In the genomic region with DNA sequence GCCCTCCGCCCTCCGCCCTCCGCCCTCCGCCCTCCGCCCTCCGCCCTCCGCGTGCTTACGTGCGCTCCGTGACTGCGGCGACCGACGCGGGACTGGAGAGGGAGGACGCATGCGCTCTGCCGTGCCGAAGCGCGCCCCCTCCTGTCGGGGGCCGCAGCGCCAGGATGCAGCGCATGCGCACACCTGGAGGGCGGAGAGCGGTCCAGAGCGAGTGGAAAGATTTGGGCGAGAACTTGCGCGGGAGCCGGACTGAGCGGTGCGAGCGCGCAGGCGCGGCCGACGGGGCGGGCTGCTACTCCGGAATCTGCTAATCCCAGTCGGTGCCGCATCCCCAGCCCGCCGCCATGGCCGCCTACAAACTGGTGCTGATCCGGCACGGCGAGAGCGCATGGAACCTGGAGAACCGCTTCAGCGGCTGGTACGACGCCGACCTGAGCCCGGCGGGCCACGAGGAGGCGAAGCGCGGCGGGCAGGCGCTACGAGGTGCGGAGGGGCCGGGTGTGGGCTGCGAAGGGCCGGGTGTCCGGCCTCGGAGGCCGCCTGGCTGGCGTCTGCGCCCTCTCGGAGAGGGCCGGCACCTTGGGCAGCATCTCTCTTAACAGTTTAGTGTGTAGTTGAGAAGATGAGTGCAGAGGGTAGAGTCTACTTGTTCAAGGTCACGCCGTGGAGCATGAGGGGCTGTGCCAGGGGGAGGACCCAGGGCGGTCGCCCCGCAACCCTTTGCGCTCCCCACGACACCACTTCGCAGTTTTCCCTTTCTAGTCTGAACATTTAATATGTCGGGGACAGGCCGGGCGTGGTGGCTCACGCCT, we compare ENCODE assay signal across 1 cellular context.
TF ChIP-seq lines count a peak whose summit lies in the region.

A gene (plus strand): TSS at position 228 of the 812 bp plus-strand sequence. CDS start 117 bp downstream, at position 345.

TF ChIP-seq in HepG2, 621 proteins besides CTCF, POLR2A, EP300 and RAD21 (continued from another document and continues in another):
- TF ChIP-seq, protein P1, sequence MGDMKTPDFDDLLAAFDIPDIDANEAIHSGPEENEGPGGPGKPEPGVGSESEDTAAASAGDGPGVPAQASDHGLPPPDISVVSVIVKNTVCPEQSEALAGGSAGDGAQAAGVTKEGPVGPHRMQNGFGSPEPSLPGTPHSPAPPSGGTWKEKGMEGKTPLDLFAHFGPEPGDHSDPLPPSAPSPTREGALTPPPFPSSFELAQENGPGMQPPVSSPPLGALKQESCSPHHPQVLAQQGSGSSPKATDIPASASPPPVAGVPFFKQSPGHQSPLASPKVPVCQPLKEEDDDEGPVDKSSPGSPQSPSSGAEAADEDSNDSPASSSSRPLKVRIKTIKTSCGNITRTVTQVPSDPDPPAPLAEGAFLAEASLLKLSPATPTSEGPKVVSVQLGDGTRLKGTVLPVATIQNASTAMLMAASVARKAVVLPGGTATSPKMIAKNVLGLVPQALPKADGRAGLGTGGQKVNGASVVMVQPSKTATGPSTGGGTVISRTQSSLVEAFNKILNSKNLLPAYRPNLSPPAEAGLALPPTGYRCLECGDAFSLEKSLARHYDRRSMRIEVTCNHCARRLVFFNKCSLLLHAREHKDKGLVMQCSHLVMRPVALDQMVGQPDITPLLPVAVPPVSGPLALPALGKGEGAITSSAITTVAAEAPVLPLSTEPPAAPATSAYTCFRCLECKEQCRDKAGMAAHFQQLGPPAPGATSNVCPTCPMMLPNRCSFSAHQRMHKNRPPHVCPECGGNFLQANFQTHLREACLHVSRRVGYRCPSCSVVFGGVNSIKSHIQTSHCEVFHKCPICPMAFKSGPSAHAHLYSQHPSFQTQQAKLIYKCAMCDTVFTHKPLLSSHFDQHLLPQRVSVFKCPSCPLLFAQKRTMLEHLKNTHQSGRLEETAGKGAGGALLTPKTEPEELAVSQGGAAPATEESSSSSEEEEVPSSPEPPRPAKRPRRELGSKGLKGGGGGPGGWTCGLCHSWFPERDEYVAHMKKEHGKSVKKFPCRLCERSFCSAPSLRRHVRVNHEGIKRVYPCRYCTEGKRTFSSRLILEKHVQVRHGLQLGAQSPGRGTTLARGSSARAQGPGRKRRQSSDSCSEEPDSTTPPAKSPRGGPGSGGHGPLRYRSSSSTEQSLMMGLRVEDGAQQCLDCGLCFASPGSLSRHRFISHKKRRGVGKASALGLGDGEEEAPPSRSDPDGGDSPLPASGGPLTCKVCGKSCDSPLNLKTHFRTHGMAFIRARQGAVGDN (CRISPR knock-in tag; IDR thresholded peaks at IDR 0.05) = peak; percentile 90
- TF ChIP-seq ZNF772 (CRISPR knock-in tag; IDR thresholded peaks at IDR 0.05) = peak; percentile 16; the same call in 1 of the 2 replicates
- no peak for TF ChIP-seq ELF4 (CRISPR knock-in tag; IDR thresholded peaks at IDR 0.05; ENCODE audit: borderline replicate concordance)
- peak; percentile 76 for TF ChIP-seq SAP130 (CRISPR knock-in tag; IDR thresholded peaks at IDR 0.05; ENCODE audit: low read depth)
- TF ChIP-seq, protein P2, sequence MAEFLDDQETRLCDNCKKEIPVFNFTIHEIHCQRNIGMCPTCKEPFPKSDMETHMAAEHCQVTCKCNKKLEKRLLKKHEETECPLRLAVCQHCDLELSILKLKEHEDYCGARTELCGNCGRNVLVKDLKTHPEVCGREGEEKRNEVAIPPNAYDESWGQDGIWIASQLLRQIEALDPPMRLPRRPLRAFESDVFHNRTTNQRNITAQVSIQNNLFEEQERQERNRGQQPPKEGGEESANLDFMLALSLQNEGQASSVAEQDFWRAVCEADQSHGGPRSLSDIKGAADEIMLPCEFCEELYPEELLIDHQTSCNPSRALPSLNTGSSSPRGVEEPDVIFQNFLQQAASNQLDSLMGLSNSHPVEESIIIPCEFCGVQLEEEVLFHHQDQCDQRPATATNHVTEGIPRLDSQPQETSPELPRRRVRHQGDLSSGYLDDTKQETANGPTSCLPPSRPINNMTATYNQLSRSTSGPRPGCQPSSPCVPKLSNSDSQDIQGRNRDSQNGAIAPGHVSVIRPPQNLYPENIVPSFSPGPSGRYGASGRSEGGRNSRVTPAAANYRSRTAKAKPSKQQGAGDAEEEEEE (CRISPR knock-in tag; IDR thresholded peaks at IDR 0.05; ENCODE audit: borderline replicate concordance) = no peak
- TF ChIP-seq ZMYM4 (CRISPR knock-in tag; IDR thresholded peaks at IDR 0.05) = peak; percentile 76; the same call in 1 of the 2 replicates
- TF ChIP-seq, protein P3, sequence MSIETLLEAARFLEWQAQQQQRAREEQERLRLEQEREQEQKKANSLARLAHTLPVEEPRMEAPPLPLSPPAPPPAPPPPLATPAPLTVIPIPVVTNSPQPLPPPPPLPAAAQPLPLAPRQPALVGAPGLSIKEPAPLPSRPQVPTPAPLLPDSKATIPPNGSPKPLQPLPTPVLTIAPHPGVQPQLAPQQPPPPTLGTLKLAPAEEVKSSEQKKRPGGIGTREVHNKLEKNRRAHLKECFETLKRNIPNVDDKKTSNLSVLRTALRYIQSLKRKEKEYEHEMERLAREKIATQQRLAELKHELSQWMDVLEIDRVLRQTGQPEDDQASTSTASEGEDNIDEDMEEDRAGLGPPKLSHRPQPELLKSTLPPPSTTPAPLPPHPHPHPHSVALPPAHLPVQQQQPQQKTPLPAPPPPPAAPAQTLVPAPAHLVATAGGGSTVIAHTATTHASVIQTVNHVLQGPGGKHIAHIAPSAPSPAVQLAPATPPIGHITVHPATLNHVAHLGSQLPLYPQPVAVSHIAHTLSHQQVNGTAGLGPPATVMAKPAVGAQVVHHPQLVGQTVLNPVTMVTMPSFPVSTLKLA (IDR thresholded peaks at IDR 0.05) = peak; percentile 42
- TF ChIP-seq TSC22D2 (CRISPR knock-in tag; IDR thresholded peaks at IDR 0.05; ENCODE audit: borderline replicate concordance) = no peak
- peak; percentile 7; the same call in 1 of the 2 replicates for TF ChIP-seq FOSL2 (CRISPR knock-in tag; IDR thresholded peaks at IDR 0.05)
- no peak for TF ChIP-seq TCF7 (IDR thresholded peaks at IDR 0.05; ENCODE audit: low read depth)
- TF ChIP-seq, protein P4, sequence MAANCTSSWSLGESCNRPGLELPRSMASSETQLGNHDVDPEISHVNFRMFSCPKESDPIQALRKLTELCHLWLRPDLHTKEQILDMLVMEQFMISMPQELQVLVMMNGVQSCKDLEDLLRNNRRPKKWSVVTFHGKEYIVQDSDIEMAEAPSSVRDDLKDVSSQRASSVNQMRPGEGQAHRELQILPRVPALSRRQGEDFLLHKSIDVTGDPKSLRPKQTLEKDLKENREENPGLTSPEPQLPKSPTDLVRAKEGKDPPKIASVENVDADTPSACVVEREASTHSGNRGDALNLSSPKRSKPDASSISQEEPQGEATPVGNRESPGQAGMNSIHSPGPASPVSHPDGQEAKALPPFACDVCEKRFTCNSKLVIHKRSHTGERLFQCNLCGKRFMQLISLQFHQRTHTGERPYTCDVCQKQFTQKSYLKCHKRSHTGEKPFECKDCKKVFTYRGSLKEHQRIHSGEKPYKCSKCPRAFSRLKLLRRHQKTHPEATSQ (CRISPR knock-in tag; IDR thresholded peaks at IDR 0.05; ENCODE audit: borderline replicate concordance) = 0 out of 2 replicates have a peak, but pooled peaks have one; percentile 54
- TF ChIP-seq FOXA3 (CRISPR knock-in tag; IDR thresholded peaks at IDR 0.05) = peak; percentile 23; the same call in 1 of the 2 replicates
- peak; percentile 72; the same call in 1 of the 2 replicates for TF ChIP-seq MYC (CRISPR knock-in tag; IDR thresholded peaks at IDR 0.05; ENCODE audit: borderline replicate concordance)
- no peak for TF ChIP-seq NR2F6 (IDR thresholded peaks at IDR 0.05)
- TF ChIP-seq NR2F6 (CRISPR knock-in tag; IDR thresholded peaks at IDR 0.05) = peak; percentile 62; the same call in 1 of the 2 replicates
- TF ChIP-seq ZNF550 (CRISPR knock-in tag; IDR thresholded peaks at IDR 0.05; ENCODE audit: borderline replicate concordance) = no peak
- peak; percentile 49; the same call in 1 of the 2 replicates for TF ChIP-seq ZNF768 (CRISPR knock-in tag; IDR thresholded peaks at IDR 0.05)
- peak; percentile 55; the same call in 1 of the 2 replicates for TF ChIP-seq ZFAT (CRISPR knock-in tag; conservative IDR thresholded peaks at IDR 0.05)
- TF ChIP-seq GATAD2A (CRISPR knock-in tag; IDR thresholded peaks at IDR 0.05) = peak; percentile 32; the same call in 1 of the 2 replicates
- peak; percentile 70; the same call in 1 of the 2 replicates for TF ChIP-seq ZNF547 (CRISPR knock-in tag; IDR thresholded peaks at IDR 0.05)
- peak; percentile 62; the same call in 1 of the 2 replicates for TF ChIP-seq ZNF724P (CRISPR knock-in tag; IDR thresholded peaks at IDR 0.05; ENCODE audit: borderline replicate concordance)
- TF ChIP-seq, protein P5, sequence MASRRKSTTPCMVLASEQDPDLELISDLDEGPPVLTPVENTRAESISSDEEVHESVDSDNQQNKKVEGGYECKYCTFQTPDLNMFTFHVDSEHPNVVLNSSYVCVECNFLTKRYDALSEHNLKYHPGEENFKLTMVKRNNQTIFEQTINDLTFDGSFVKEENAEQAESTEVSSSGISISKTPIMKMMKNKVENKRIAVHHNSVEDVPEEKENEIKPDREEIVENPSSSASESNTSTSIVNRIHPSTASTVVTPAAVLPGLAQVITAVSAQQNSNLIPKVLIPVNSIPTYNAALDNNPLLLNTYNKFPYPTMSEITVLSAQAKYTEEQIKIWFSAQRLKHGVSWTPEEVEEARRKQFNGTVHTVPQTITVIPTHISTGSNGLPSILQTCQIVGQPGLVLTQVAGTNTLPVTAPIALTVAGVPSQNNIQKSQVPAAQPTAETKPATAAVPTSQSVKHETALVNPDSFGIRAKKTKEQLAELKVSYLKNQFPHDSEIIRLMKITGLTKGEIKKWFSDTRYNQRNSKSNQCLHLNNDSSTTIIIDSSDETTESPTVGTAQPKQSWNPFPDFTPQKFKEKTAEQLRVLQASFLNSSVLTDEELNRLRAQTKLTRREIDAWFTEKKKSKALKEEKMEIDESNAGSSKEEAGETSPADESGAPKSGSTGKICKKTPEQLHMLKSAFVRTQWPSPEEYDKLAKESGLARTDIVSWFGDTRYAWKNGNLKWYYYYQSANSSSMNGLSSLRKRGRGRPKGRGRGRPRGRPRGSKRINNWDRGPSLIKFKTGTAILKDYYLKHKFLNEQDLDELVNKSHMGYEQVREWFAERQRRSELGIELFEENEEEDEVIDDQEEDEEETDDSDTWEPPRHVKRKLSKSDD (CRISPR knock-in tag; IDR thresholded peaks at IDR 0.05; ENCODE audit: low read depth) = peak; percentile 56; the same call in 1 of the 2 replicates
- 0 out of 2 replicates have a peak, but pooled peaks have one; percentile 42 for TF ChIP-seq CC2D1A (CRISPR knock-in tag; IDR thresholded peaks at IDR 0.05)
- TF ChIP-seq, protein P6, sequence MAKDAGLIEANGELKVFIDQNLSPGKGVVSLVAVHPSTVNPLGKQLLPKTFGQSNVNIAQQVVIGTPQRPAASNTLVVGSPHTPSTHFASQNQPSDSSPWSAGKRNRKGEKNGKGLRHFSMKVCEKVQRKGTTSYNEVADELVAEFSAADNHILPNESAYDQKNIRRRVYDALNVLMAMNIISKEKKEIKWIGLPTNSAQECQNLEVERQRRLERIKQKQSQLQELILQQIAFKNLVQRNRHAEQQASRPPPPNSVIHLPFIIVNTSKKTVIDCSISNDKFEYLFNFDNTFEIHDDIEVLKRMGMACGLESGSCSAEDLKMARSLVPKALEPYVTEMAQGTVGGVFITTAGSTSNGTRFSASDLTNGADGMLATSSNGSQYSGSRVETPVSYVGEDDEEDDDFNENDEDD (CRISPR knock-in tag; IDR thresholded peaks at IDR 0.05; ENCODE audit: borderline replicate concordance) = peak; percentile 79; the same call in 1 of the 2 replicates
- TF ChIP-seq, protein P7, sequence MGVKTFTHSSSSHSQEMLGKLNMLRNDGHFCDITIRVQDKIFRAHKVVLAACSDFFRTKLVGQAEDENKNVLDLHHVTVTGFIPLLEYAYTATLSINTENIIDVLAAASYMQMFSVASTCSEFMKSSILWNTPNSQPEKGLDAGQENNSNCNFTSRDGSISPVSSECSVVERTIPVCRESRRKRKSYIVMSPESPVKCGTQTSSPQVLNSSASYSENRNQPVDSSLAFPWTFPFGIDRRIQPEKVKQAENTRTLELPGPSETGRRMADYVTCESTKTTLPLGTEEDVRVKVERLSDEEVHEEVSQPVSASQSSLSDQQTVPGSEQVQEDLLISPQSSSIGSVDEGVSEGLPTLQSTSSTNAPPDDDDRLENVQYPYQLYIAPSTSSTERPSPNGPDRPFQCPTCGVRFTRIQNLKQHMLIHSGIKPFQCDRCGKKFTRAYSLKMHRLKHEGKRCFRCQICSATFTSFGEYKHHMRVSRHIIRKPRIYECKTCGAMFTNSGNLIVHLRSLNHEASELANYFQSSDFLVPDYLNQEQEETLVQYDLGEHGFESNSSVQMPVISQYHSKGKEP (CRISPR knock-in tag; IDR thresholded peaks at IDR 0.05) = no peak
- TF ChIP-seq, protein P8, sequence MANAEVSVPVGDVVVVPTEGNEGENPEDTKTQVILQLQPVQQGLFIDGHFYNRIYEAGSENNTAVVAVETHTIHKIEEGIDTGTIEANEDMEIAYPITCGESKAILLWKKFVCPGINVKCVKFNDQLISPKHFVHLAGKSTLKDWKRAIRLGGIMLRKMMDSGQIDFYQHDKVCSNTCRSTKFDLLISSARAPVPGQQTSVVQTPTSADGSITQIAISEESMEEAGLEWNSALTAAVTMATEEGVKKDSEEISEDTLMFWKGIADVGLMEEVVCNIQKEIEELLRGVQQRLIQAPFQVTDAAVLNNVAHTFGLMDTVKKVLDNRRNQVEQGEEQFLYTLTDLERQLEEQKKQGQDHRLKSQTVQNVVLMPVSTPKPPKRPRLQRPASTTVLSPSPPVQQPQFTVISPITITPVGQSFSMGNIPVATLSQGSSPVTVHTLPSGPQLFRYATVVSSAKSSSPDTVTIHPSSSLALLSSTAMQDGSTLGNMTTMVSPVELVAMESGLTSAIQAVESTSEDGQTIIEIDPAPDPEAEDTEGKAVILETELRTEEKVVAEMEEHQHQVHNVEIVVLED (CRISPR knock-in tag; IDR thresholded peaks at IDR 0.05; ENCODE audit: borderline replicate concordance) = peak; percentile 85
- TF ChIP-seq, protein P9, sequence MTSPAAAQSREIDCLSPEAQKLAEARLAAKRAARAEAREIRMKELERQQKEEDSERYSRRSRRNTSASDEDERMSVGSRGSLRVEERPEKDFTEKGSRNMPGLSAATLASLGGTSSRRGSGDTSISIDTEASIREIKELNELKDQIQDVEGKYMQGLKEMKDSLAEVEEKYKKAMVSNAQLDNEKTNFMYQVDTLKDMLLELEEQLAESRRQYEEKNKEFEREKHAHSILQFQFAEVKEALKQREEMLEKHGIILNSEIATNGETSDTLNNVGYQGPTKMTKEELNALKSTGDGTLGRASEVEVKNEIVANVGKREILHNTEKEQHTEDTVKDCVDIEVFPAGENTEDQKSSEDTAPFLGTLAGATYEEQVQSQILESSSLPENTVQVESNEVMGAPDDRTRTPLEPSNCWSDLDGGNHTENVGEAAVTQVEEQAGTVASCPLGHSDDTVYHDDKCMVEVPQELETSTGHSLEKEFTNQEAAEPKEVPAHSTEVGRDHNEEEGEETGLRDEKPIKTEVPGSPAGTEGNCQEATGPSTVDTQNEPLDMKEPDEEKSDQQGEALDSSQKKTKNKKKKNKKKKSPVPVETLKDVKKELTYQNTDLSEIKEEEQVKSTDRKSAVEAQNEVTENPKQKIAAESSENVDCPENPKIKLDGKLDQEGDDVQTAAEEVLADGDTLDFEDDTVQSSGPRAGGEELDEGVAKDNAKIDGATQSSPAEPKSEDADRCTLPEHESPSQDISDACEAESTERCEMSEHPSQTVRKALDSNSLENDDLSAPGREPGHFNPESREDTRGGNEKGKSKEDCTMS (CRISPR knock-in tag; conservative IDR thresholded peaks at IDR 0.05) = no peak
- no peak for TF ChIP-seq ZNF878 (CRISPR knock-in tag; IDR thresholded peaks at IDR 0.05)
- TF ChIP-seq ATF1 (CRISPR knock-in tag; IDR thresholded peaks at IDR 0.05) = no peak
- TF ChIP-seq POLR2G (IDR thresholded peaks at IDR 0.05; ENCODE audit: low read depth, low read length) = peak; percentile 71
